ENCODE assay signal across 1 cellular context in the genomic region with DNA sequence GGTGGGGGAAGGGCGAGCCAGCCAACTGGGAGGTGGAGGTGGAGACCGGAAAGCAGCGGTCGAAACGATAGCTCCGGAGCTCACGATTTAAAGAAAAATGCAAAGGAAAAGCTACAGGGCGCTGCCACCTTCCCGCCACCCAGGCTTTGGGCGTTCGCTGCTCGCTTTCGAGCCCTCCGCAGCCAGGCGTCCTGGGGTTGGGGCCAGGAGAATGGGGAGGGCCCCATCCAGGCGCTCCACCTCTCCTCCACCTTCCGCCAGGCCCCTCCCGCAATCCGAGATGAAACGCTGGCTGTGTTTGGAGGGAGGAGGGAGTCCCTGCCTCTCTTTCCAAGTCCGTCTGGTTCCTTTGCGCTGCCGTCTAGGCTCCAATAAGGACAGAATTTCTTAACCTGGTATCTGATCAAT.
TF ChIP-seq lines count a peak whose summit lies in the region.

No MANE protein-coding gene starts in this region.

TF ChIP-seq in WTC11, 78 proteins besides CTCF, POLR2A, EP300 and RAD21 (continued from another document):
- TF ChIP-seq RELA (CRISPR knock-in tag; IDR thresholded peaks at IDR 0.05; ENCODE audit: borderline replicate concordance) (no peak), ZNF532 (CRISPR knock-in tag; IDR thresholded peaks at IDR 0.05; ENCODE audit: borderline replicate concordance) (no peak)
TF ChIP-seq in WTC11: peak in this region for 2.
